In genomic region chr13:60397693-60398437, GRCh38 we compare ENCODE assay signal across 8 cellular contexts. TPM values are rescaled to one million over a fixed set of nuclear protein-coding genes. Genes with fewer than 3 reads are reported as not detected.
DNase-seq lines count a peak whose midpoint lies in the region; ATAC-seq and TF ChIP-seq lines count a peak whose summit lies in the region.

No MANE protein-coding gene starts in this region.

- no peaks in the 10 kb centered on the region for H3K9me3 ChIP-seq in prostate gland

- under 1% methylated on average over 44 of the region's 45 CpGs for WGBS in prostate gland

- peak; percentile 8 for ATAC-seq in GM19468 (IDR thresholded peaks at IDR 0.05; ENCODE audit: extremely low read depth, unreplicated experiment)
- peak; percentile 12 for ATAC-seq in left ventricle myocardium superior

- H3K4me3 ChIP-seq in HL-60 (replicated peaks; ENCODE audit: insufficient read depth, low read length) (peak overlapping the region; percentile 74), prostate gland (peak overlapping the region; percentile 65 to 73)

- TF ChIP-seq CTCF in HL-60 (IDR thresholded peaks at IDR 0.05; ENCODE audit: insufficient read depth, low read length) (no peak), prostate gland (IDR thresholded peaks at IDR 0.05) (no peak)

- DNase-seq in DMS153 treated with DMSO at 0.1 percent for 48 hours (lab: John Stamatoyannopoulos, UW; ENCODE audit: unreplicated experiment) (peak; percentile 13), HL-60 (ENCODE audit: low read depth in 1 of 2, low spot score in 1 of 2) (peak in 1 of 2 experiments; percentile 79), amygdala (lab: John Stamatoyannopoulos, UW) (peak in 45 of 56 donors; percentile 1 to 81 (median 44)), left ventricle myocardium superior (peak; percentile 82), prostate gland (ENCODE audit: low spot score) (peak; percentile 43), T-helper 9 cell (no peak)

- H3K27ac ChIP-seq in HL-60 (replicated peaks) (peak overlapping the region; percentile 83), prostate gland (peak overlapping the region; percentile 94 to 96)

- H3K27me3 ChIP-seq in HL-60 (ENCODE audit: insufficient read depth, poor library complexity, severe bottlenecking) (no peaks in the 10 kb centered on the region), prostate gland (replicated peaks; ENCODE audit: insufficient read depth) (no peaks in the 10 kb centered on the region)

- H3K4me1 ChIP-seq in prostate gland (replicated peaks), result peaks cover 13% of the 10 kb centered on the region

- TF ChIP-seq POLR2A in Raji (IDR thresholded peaks at IDR 0.05; ENCODE audit: insufficient read depth, low read depth, low read length) (peak; percentile 66), prostate gland (IDR thresholded peaks at IDR 0.05) (no peak)

- H3K36me3 ChIP-seq in prostate gland, result no peaks in the 10 kb centered on the region

- intact Hi-C loops in left ventricle myocardium superior (cut with micrococcal nuclease) (no loop called here), prostate gland (cut with DNase I) (loop anchor here (10.0 kb wide), 1 partner anchor 233 kb away; the partner anchor contains the start of gene DIAPH3)

RNA-seq across cellular contexts. Expression of gene TDRD3, which starts 0.8 kb away (rescaled TPM):
- total RNA-seq in left ventricle myocardium superior (43.5 TPM), prostate gland (10 to 100 TPM; 14.6 to 14.7 TPM)
